ENCODE assay signal across 21 cellular contexts in genomic region chr2:82260521-82260920, GRCh38.
"Had no signal": no experiment of that assay in that cellular context is flagged by ENCODE, and none has a peak within 500 bp of the region (broad histone marks: within the 10 kb centered on the region; RNA-seq: fewer than 3 reads in every experiment).

No MANE protein-coding gene starts in this region.

- H3K4me1 Mint-ChIP-seq: IgD-negative memory B cell had no signal

- H3K27ac ChIP-seq: KMS-11, PC-9, Peyer's patch, SJCRH30 had no signal

- H3K4me2 ChIP-seq: KMS-11, PC-9 had no signal

- DNase-seq: Kasumi-1, MM.1S, NCI-H1092 treated with DMSO at 0.1 percent for 48 hours, NCI-H1417, NCI-H146, NCI-H1694 treated with DMSO at 0.1 percent for 48 hours, NCI-H1930, NCI-H2081, NCI-H2107, NCI-H2227 treated with DMSO at 0.1 percent for 48 hours, NCI-H524, NCI-H69, NCI-H774, OCI-M1, PC-9, Peyer's patch, SHP77 treated with DMSO at 0.1 percent for 48 hours, SJCRH30 had no signal

- H3K9me3 ChIP-seq: Peyer's patch, SJCRH30 had no signal

- H3K36me3 Mint-ChIP-seq: IgD-negative memory B cell had no signal

- H3K27me3 ChIP-seq: Peyer's patch, SJCRH30 had no signal

- H3K4me3 Mint-ChIP-seq: IgD-negative memory B cell had no signal

- H3K36me3 ChIP-seq: Peyer's patch, SJCRH30 had no signal

- H3K27me3 Mint-ChIP-seq: IgD-negative memory B cell had no signal

- H3K4me1 ChIP-seq: Peyer's patch, SJCRH30 had no signal

- H3K27ac Mint-ChIP-seq: IgD-negative memory B cell had no signal

- H3K9ac ChIP-seq: KMS-11 had no signal

- H3K4me3 ChIP-seq: K562, PC-9, Peyer's patch, SJCRH30 had no signal
